33 cellular contexts compared by ENCODE assay signal in genomic region chr6:97917369-97917768, GRCh38.
"Had no signal": no experiment of that assay in that cellular context is flagged by ENCODE, and none has a peak within 500 bp of the region (broad histone marks: within the 10 kb centered on the region; RNA-seq: fewer than 3 reads in every experiment).

No MANE protein-coding gene starts in this region.

- H3K27me3 Mint-ChIP-seq: activated naive CD8-positive, alpha-beta T cell treated with anti-CD3 and anti-CD28 coated beads for 36 hours; natural killer cell treated with Interleukin-12 subunit alpha and Interleukin-12 subunit beta and Interleukin-15 and Interleukin-18, amount 100 ng/mL, for 72 hours; stimulated activated naive B cell treated with anti-CD40 and anti-IgM and Interleukin-4, amounts not matched to agents 10 μg/mL and 1 μg/mL and 100 μg/mL, for 72 hours; T-cell had no signal

- H3K9me3 ChIP-seq: adrenal gland, body of pancreas, gastrocnemius medialis, lower lobe of right lung, mucosa of descending colon, psoas muscle, right atrium auricular region, stomach, suprapubic skin, tibial artery, upper lobe of right lung had no signal

- H3K4me1 Mint-ChIP-seq: activated naive CD8-positive, alpha-beta T cell treated with anti-CD3 and anti-CD28 coated beads for 36 hours; immature natural killer cell; stimulated activated naive B cell treated with anti-CD40 and anti-IgM and Interleukin-4, amounts not matched to agents 10 μg/mL and 1 μg/mL and 100 μg/mL, for 72 hours; T-cell had no signal

- H3K4me3 ChIP-seq: adrenal gland, body of pancreas, gastrocnemius medialis, hepatocyte, lower lobe of right lung, mucosa of descending colon, psoas muscle, right atrium auricular region, smooth muscle cell, stomach, suprapubic skin, tibial artery, upper lobe of right lung had no signal

- H3K4me1 ChIP-seq: adrenal gland, body of pancreas, gastrocnemius medialis, lower lobe of right lung, parathyroid adenoma, psoas muscle, right atrium auricular region, stomach, suprapubic skin, tibial artery, upper lobe of right lung had no signal

- H3K9ac ChIP-seq: parathyroid adenoma had no signal

- H3K36me3 Mint-ChIP-seq: activated naive CD8-positive, alpha-beta T cell treated with anti-CD3 and anti-CD28 coated beads for 36 hours; immature natural killer cell; natural killer cell treated with Interleukin-12 subunit alpha and Interleukin-12 subunit beta and Interleukin-15 and Interleukin-18, amount 100 ng/mL, for 72 hours; stimulated activated naive B cell treated with anti-CD40 and anti-IgM and Interleukin-4, amounts not matched to agents 10 μg/mL and 1 μg/mL and 100 μg/mL, for 72 hours; T-cell had no signal

- H3K4me2 ChIP-seq: hepatocyte, smooth muscle cell had no signal

- H3K27ac Mint-ChIP-seq: activated naive CD8-positive, alpha-beta T cell treated with anti-CD3 and anti-CD28 coated beads for 36 hours; immature natural killer cell; natural killer cell treated with Interleukin-12 subunit alpha and Interleukin-12 subunit beta and Interleukin-15 and Interleukin-18, amount 100 ng/mL, for 72 hours; stimulated activated naive B cell treated with anti-CD40 and anti-IgM and Interleukin-4, amounts not matched to agents 10 μg/mL and 1 μg/mL and 100 μg/mL, for 72 hours; T-cell had no signal

- DNase-seq: activated CD4-positive, alpha-beta T cell treated with anti-CD3 and anti-CD28 coated beads for 4 hours; activated CD4-positive, alpha-beta T cell treated with anti-CD3 and anti-CD28 coated beads, Interleukin-2, amount 50 U/mL, for 4 hours; activated effector memory CD4-positive, alpha-beta T cell treated with Interleukin-2 at 50 U/mL for 16 hours; activated naive CD4-positive, alpha-beta T cell treated with Interleukin-2 at 50 U/mL for 16 hours; activated naive CD8-positive, alpha-beta T cell treated with anti-CD3 and anti-CD28 coated beads for 36 hours; adrenal gland; aorta; body of pancreas; dermis blood vessel endothelial cell; effector memory CD4-positive, alpha-beta T cell; erythroblast; gastrocnemius medialis; immature natural killer cell; kidney glomerular epithelial cell; lower lobe of right lung; mucosa of descending colon; occipital lobe; psoas muscle; stimulated activated CD4-positive, alpha-beta T cell treated with anti-CD3 and anti-CD28 coated beads, Interleukin-1b, Interleukin-23, amount 100 ng/mL, for 48 hours; stimulated activated CD4-positive, alpha-beta T cell treated with anti-CD3 and anti-CD28 coated beads, Interleukin-4, amount 100 ng/mL, for 4 hours; stimulated activated CD8-positive, alpha-beta memory T cell treated with anti-CD3 and anti-CD28 coated beads, Interleukin-4, amount 100 ng/mL, for 48 hours; stimulated activated naive B cell treated with anti-CD40 and anti-IgM and Interleukin-4, amounts not matched to agents 10 μg/mL and 1 μg/mL and 100 μg/mL, for 72 hours; stomach; T-cell; tibial artery; upper lobe of right lung had no signal

- H3K27ac ChIP-seq: adrenal gland, body of pancreas, gastrocnemius medialis, hepatocyte, lower lobe of right lung, parathyroid adenoma, psoas muscle, right atrium auricular region, stomach, suprapubic skin, tibial artery, upper lobe of right lung had no signal

- H3K9me3 Mint-ChIP-seq: activated naive CD8-positive, alpha-beta T cell treated with anti-CD3 and anti-CD28 coated beads for 36 hours; stimulated activated naive B cell treated with anti-CD40 and anti-IgM and Interleukin-4, amounts not matched to agents 10 μg/mL and 1 μg/mL and 100 μg/mL, for 72 hours had no signal

- H3K27me3 ChIP-seq: adrenal gland, body of pancreas, gastrocnemius medialis, hepatocyte, right atrium auricular region, stomach, suprapubic skin, tibial artery, upper lobe of right lung had no signal

- H2AFZ ChIP-seq: hepatocyte, parathyroid adenoma had no signal

- H3K36me3 ChIP-seq: adrenal gland, gastrocnemius medialis, lower lobe of right lung, right atrium auricular region, stomach, suprapubic skin, tibial artery, upper lobe of right lung had no signal

- H3K79me2 ChIP-seq: hepatocyte, parathyroid adenoma had no signal

- H3K4me3 Mint-ChIP-seq: activated naive CD8-positive, alpha-beta T cell treated with anti-CD3 and anti-CD28 coated beads for 36 hours; immature natural killer cell; natural killer cell treated with Interleukin-12 subunit alpha and Interleukin-12 subunit beta and Interleukin-15 and Interleukin-18, amount 100 ng/mL, for 72 hours; stimulated activated naive B cell treated with anti-CD40 and anti-IgM and Interleukin-4, amounts not matched to agents 10 μg/mL and 1 μg/mL and 100 μg/mL, for 72 hours; T-cell had no signal

- ATAC-seq: body of pancreas; gastrocnemius medialis; left lobe of liver; lower lobe of right lung; mucosa of descending colon; natural killer cell treated with Interleukin-12 subunit alpha and Interleukin-12 subunit beta and Interleukin-15 and Interleukin-18, amount 100 ng/mL, for 72 hours; psoas muscle; T-cell; upper lobe of right lung had no signal
